In genomic region chr5:40490464-40491083, GRCh38 we compare ENCODE assay signal across 11 cellular contexts.
A peak's percentile ranks its signal among the peaks of the same experiment; 100 is the strongest.
DNase-seq lines count a peak whose midpoint lies in the region; ATAC-seq and TF ChIP-seq lines count a peak whose summit lies in the region.
"Had no signal": no experiment of that assay in that cellular context is flagged by ENCODE, and none has a peak within 500 bp of the region (broad histone marks: within the 10 kb centered on the region; RNA-seq: fewer than 3 reads in every experiment).

No MANE protein-coding gene starts in this region.

- peak; percentile 56 to 60 for DNase-seq in AML-193 (lab: John Stamatoyannopoulos, UW)
- DNase-seq in DMS114 treated with DMSO at 0.1 percent for 48 hours (lab: John Stamatoyannopoulos, UW; ENCODE audit: unreplicated experiment): no peak
- DNase-seq in ureter (ENCODE audit: low spot score): no peak
- no peak for DNase-seq in GM03348 (ENCODE audit: low spot score)
- DNase-seq: NCI-H187 treated with DMSO at 0.1 percent for 48 hours had no signal

- no peaks in the 10 kb centered on the region for H4K20me1 ChIP-seq in OCI-LY3 (ENCODE audit: insufficient read depth, low read length)

- TF ChIP-seq CTCF in OCI-LY3 (IDR thresholded peaks at IDR 0.05; ENCODE audit: low read depth, low read length): no peak

- ATAC-seq in GM18873 (IDR thresholded peaks at IDR 0.05; ENCODE audit: low FRiP score, unreplicated experiment) (peak; percentile 42), HG02884 (IDR thresholded peaks at IDR 0.05; ENCODE audit: unreplicated experiment) (peak; percentile 41), esophagus mucosa (no peak)

- H3K79me2 ChIP-seq in OCI-LY3 (ENCODE audit: low read length): no peaks in the 10 kb centered on the region
- H3K79me2 ChIP-seq: parathyroid adenoma had no signal

- H3K9me3 ChIP-seq in OCI-LY3 (ENCODE audit: insufficient read depth, low read length): no peaks in the 10 kb centered on the region

- peak overlapping the region; percentile 23 for H3K4me3 ChIP-seq in OCI-LY3 (ENCODE audit: low read length)

- no peak overlapping the region for H2AFZ ChIP-seq in OCI-LY3 (ENCODE audit: low read depth, low read length)
- H2AFZ ChIP-seq: parathyroid adenoma had no signal

- peak overlapping the region; percentile 44 for H3K9ac ChIP-seq in OCI-LY3 (ENCODE audit: low read length)
- H3K9ac ChIP-seq: parathyroid adenoma had no signal

- no peaks in the 10 kb centered on the region for H3K27me3 ChIP-seq in OCI-LY3 (ENCODE audit: low read depth, low read length)

- H3K36me3 ChIP-seq in OCI-LY3 (replicated peaks; ENCODE audit: low read depth, low read length): peaks cover 4% of the 10 kb centered on the region

- H3K4me2 ChIP-seq in OCI-LY3 (ENCODE audit: low read length): peak overlapping the region; percentile 52

- H3K27ac ChIP-seq in OCI-LY3 (ENCODE audit: low read length): peak overlapping the region; percentile 80
- H3K27ac ChIP-seq: C4-2B, parathyroid adenoma had no signal

- peaks cover 75% of the 10 kb centered on the region for H3K4me1 ChIP-seq in OCI-LY3 (ENCODE audit: low read length)
- H3K4me1 ChIP-seq: parathyroid adenoma had no signal

Comparison
In these comparisons a context has a peak if more than half of its experiments do, and no peak if none do; other contexts are left out.
1. DNase-seq: peak in AML-193 (2 of 2); none in DMS114 treated with DMSO at 0.1 percent for 48 hours (single experiment), ureter (single experiment) and GM03348 (single experiment).